ENCODE assay signal across 13 cellular contexts in genomic region chr9:33403941-33404781, GRCh38. TPM values are rescaled to one million over a fixed set of nuclear protein-coding genes. Genes with fewer than 3 reads are reported as not detected.
DNase-seq lines count a peak whose midpoint lies in the region; ATAC-seq and TF ChIP-seq lines count a peak whose summit lies in the region.
"Had no signal": no experiment of that assay in that cellular context is flagged by ENCODE, and none has a peak within 500 bp of the region (broad histone marks: within the 10 kb centered on the region; RNA-seq: fewer than 3 reads in every experiment).

No MANE protein-coding gene starts in this region.

- no peak for TF ChIP-seq EP300 in gastroesophageal sphincter (IDR thresholded peaks at IDR 0.05)

- DNase-seq in CD4-positive, alpha-beta T cell: no peak
- DNase-seq in NT2/D1 (ENCODE audit: low read depth, low spot score) (no peak), occipital lobe (lab: John Stamatoyannopoulos, UW) (no peak), tibial artery (no peak), amygdala (lab: John Stamatoyannopoulos, UW) (no peak)
- DNase-seq in naive thymus-derived CD4-positive, alpha-beta T cell: no peak
- no peak for DNase-seq in activated T-helper 2 cell treated with anti-CD3 and anti-CD28 coated beads, Interferon-gamma antibody, Interleukin-2, Interleukin-4, amounts not matched to agents 10 μg/mL and 5 μg/mL and 100 μg/mL, durations not matched to agents 14 hours and 24 hours and 36 hours (ENCODE audit: low spot score)

- no peak overlapping the region for H3K4me3 ChIP-seq in NT2/D1 (ENCODE audit: insufficient read length, low read depth)
- H3K4me3 ChIP-seq in gastroesophageal sphincter: no peak overlapping the region
- no peak overlapping the region for H3K4me3 ChIP-seq in naive thymus-derived CD4-positive, alpha-beta T cell (ENCODE audit: low read length)
- H3K4me3 ChIP-seq in tibial artery: no peak overlapping the region

- no peak for ATAC-seq in CD4-positive, alpha-beta T cell (ENCODE audit: poor library complexity)
- peak; percentile 16 for ATAC-seq in gastroesophageal sphincter
- ATAC-seq in naive thymus-derived CD4-positive, alpha-beta T cell: no peak

- TF ChIP-seq CTCF in CD4-positive, alpha-beta T cell (IDR thresholded peaks at IDR 0.05): no peak
- no peak for TF ChIP-seq CTCF in gastroesophageal sphincter (IDR thresholded peaks at IDR 0.05)
- no peak for TF ChIP-seq CTCF in tibial artery (IDR thresholded peaks at IDR 0.05)

- CTCF ChIA-PET in CD4-positive, alpha-beta T cell (lab: Charles Lee): interaction anchor here (0.9 to 3.4 kb wide), 10 partner anchors 10 to 113 kb away, joined by 3 to 36 read pairs (median 4); partner anchors contain the start of genes AQP3 and NOL6
- CTCF ChIA-PET in naive thymus-derived CD4-positive, alpha-beta T cell (lab: Charles Lee): interaction anchor here (0.6 to 4.9 kb wide), 11 partner anchors 11 to 917 kb away, joined by 3 to 75 read pairs (median 6); partner anchors contain the start of genes AQP3 and NOL6

- no peaks in the 10 kb centered on the region for H3K9me3 ChIP-seq in CD4-positive, alpha-beta T cell (ENCODE audit: control insufficient read depth, low read length)
- no peaks in the 10 kb centered on the region for H3K9me3 ChIP-seq in NT2/D1 (ENCODE audit: insufficient read depth, low read length)
- H3K9me3 ChIP-seq in gastroesophageal sphincter: no peaks in the 10 kb centered on the region
- no peaks in the 10 kb centered on the region for H3K9me3 ChIP-seq in naive thymus-derived CD4-positive, alpha-beta T cell (ENCODE audit: control insufficient read depth in 2 of 3, low read length in 3 of 3)
- no peaks in the 10 kb centered on the region for H3K9me3 ChIP-seq in tibial artery

- peaks cover 14% of the 10 kb centered on the region for H3K4me1 ChIP-seq in NT2/D1 (ENCODE audit: insufficient read depth, insufficient read length)
- peaks cover 0 to 21% (median 3%) of the 10 kb centered on the region in 3 donors for H3K4me1 ChIP-seq in gastroesophageal sphincter
- no peaks in the 10 kb centered on the region for H3K4me1 ChIP-seq in naive thymus-derived CD4-positive, alpha-beta T cell (ENCODE audit: control insufficient read depth in 2 of 2, insufficient read depth in 2 of 2, low read length in 2 of 2)
- H3K4me1 ChIP-seq in tibial artery: peaks cover 0 to 39% (median 16%) of the 10 kb centered on the region in 4 donors

- H3K4me3 Mint-ChIP-seq in CD4-positive, alpha-beta T cell: no peak overlapping the region
- H3K4me3 Mint-ChIP-seq in naive thymus-derived CD4-positive, alpha-beta T cell: no peak overlapping the region
- no peak overlapping the region for H3K4me3 Mint-ChIP-seq in activated T-helper 2 cell treated with anti-CD3 and anti-CD28 coated beads, Interferon-gamma antibody, Interleukin-2, Interleukin-4, amounts not matched to agents 10 μg/mL and 5 μg/mL and 100 μg/mL, durations not matched to agents 14 hours and 24 hours and 36 hours (ENCODE audit: low read depth)
- H3K4me3 Mint-ChIP-seq: effector memory CD8-positive, alpha-beta T cell had no signal

- intact Hi-C loops in CD4-positive, alpha-beta T cell (cut with DNase I, micrococcal nuclease): loop anchor here (1.0 to 5.0 kb wide), 5 partner anchors 11 to 218 kb away; no protein-coding TSS in a partner anchor
- intact Hi-C loops in naive thymus-derived CD4-positive, alpha-beta T cell (cut with micrococcal nuclease): loop anchor here (1.0 to 5.0 kb wide), 9 partner anchors 11 to 318 kb away; partner anchors contain the start of gene AQP3 (in 2 of the 2)
- intact Hi-C loops in tibial artery (cut with DNase I; ENCODE audit: low total_unique reads): no loop called here
- intact Hi-C loops in activated T-helper 2 cell treated with anti-CD3 and anti-CD28 coated beads, Interferon-gamma antibody, Interleukin-2, Interleukin-4, amounts not matched to agents 10 μg/mL and 5 μg/mL and 100 μg/mL, durations not matched to agents 14 hours and 24 hours and 36 hours (cut with micrococcal nuclease): loop anchor here (1.0 kb wide), 1 partner anchor 62 kb away; no protein-coding TSS in a partner anchor

- no peaks in the 10 kb centered on the region for H3K27me3 Mint-ChIP-seq in CD4-positive, alpha-beta T cell
- H3K27me3 Mint-ChIP-seq in naive thymus-derived CD4-positive, alpha-beta T cell: peaks cover 0 to 4% (median 0%) of the 10 kb centered on the region in 5 donors
- peaks cover 6% of the 10 kb centered on the region for H3K27me3 Mint-ChIP-seq in activated T-helper 2 cell treated with anti-CD3 and anti-CD28 coated beads, Interferon-gamma antibody, Interleukin-2, Interleukin-4, amounts not matched to agents 10 μg/mL and 5 μg/mL and 100 μg/mL, durations not matched to agents 14 hours and 24 hours and 36 hours (ENCODE audit: low read depth)
- H3K27me3 Mint-ChIP-seq: effector memory CD8-positive, alpha-beta T cell had no signal

- no peaks in the 10 kb centered on the region for H3K27me3 ChIP-seq in CD4-positive, alpha-beta T cell (ENCODE audit: control insufficient read depth, insufficient read depth, low read length)
- H3K27me3 ChIP-seq in NT2/D1 (ENCODE audit: insufficient read depth, insufficient read length): no peaks in the 10 kb centered on the region
- H3K27me3 ChIP-seq in gastroesophageal sphincter: no peaks in the 10 kb centered on the region
- no peaks in the 10 kb centered on the region for H3K27me3 ChIP-seq in naive thymus-derived CD4-positive, alpha-beta T cell (ENCODE audit: control insufficient read depth in 2 of 2, insufficient read depth in 2 of 2, low read length in 2 of 2)
- H3K27me3 ChIP-seq in tibial artery: no peaks in the 10 kb centered on the region

- H3K9ac ChIP-seq in NT2/D1 (ENCODE audit: insufficient read length, low read depth): peak overlapping the region; percentile 26

- no peaks in the 10 kb centered on the region for H3K9me3 Mint-ChIP-seq in CD4-positive, alpha-beta T cell
- H3K9me3 Mint-ChIP-seq in naive thymus-derived CD4-positive, alpha-beta T cell: no peaks in the 10 kb centered on the region
- H3K9me3 Mint-ChIP-seq in activated T-helper 2 cell treated with anti-CD3 and anti-CD28 coated beads, Interferon-gamma antibody, Interleukin-2, Interleukin-4, amounts not matched to agents 10 μg/mL and 5 μg/mL and 100 μg/mL, durations not matched to agents 14 hours and 24 hours and 36 hours: no peaks in the 10 kb centered on the region
- H3K9me3 Mint-ChIP-seq: effector memory CD8-positive, alpha-beta T cell had no signal

- H3K27ac Mint-ChIP-seq in CD4-positive, alpha-beta T cell: peak overlapping the region; percentile 45
- peak overlapping the region in 8 of 9 donors; percentile 12 to 82 (median 76) for H3K27ac Mint-ChIP-seq in naive thymus-derived CD4-positive, alpha-beta T cell
- H3K27ac Mint-ChIP-seq in activated T-helper 2 cell treated with anti-CD3 and anti-CD28 coated beads, Interferon-gamma antibody, Interleukin-2, Interleukin-4, amounts not matched to agents 10 μg/mL and 5 μg/mL and 100 μg/mL, durations not matched to agents 14 hours and 24 hours and 36 hours: no peak overlapping the region
- H3K27ac Mint-ChIP-seq: effector memory CD8-positive, alpha-beta T cell had no signal

- peaks cover 6% of the 10 kb centered on the region for H3K4me1 Mint-ChIP-seq in CD4-positive, alpha-beta T cell (ENCODE audit: low read depth)
- peaks cover 4 to 14% (median 10%) of the 10 kb centered on the region in 7 donors for H3K4me1 Mint-ChIP-seq in naive thymus-derived CD4-positive, alpha-beta T cell
- H3K4me1 Mint-ChIP-seq in activated T-helper 2 cell treated with anti-CD3 and anti-CD28 coated beads, Interferon-gamma antibody, Interleukin-2, Interleukin-4, amounts not matched to agents 10 μg/mL and 5 μg/mL and 100 μg/mL, durations not matched to agents 14 hours and 24 hours and 36 hours (ENCODE audit: low read depth): no peaks in the 10 kb centered on the region

- no peak for TF ChIP-seq POLR2A in gastroesophageal sphincter (IDR thresholded peaks at IDR 0.05)

- POLR2A ChIA-PET in CD4-positive, alpha-beta T cell (lab: Charles Lee): interaction anchor here (1.1 to 3.4 kb wide), 6 partner anchors 11 to 70 kb away, joined by 5 to 24 read pairs (median 6); partner anchors contain the start of genes AQP3 and NOL6
- POLR2A ChIA-PET in naive thymus-derived CD4-positive, alpha-beta T cell (lab: Charles Lee): interaction anchor here (0.8 to 3.8 kb wide), 16 partner anchors 8 to 70 kb away, joined by 3 to 40 read pairs (median 4); partner anchors contain the start of genes AQP3 and NOL6

- H3K36me3 Mint-ChIP-seq in CD4-positive, alpha-beta T cell (ENCODE audit: low read depth): no peaks in the 10 kb centered on the region
- H3K36me3 Mint-ChIP-seq in naive thymus-derived CD4-positive, alpha-beta T cell: no peaks in the 10 kb centered on the region
- H3K36me3 Mint-ChIP-seq in activated T-helper 2 cell treated with anti-CD3 and anti-CD28 coated beads, Interferon-gamma antibody, Interleukin-2, Interleukin-4, amounts not matched to agents 10 μg/mL and 5 μg/mL and 100 μg/mL, durations not matched to agents 14 hours and 24 hours and 36 hours (ENCODE audit: low read depth): no peaks in the 10 kb centered on the region

- whole genome bisulfite sequencing in gastroesophageal sphincter (ENCODE audit: low coverage in 1 of 2), 2 donors: 61 to 79% methylated on average over 3 to 9 of the region's 17 CpGs

- no peak overlapping the region for H3K27ac ChIP-seq in CD4-positive, alpha-beta T cell (ENCODE audit: low read depth, low read length)
- peak overlapping the region in 1 of 4 donors; percentile 50 for H3K27ac ChIP-seq in gastroesophageal sphincter
- no peak overlapping the region for H3K27ac ChIP-seq in naive thymus-derived CD4-positive, alpha-beta T cell (ENCODE audit: low read depth, low read length)
- H3K27ac ChIP-seq in tibial artery: no peak overlapping the region
- H3K27ac ChIP-seq: HL-60 had no signal

- H3K36me3 ChIP-seq in NT2/D1 (ENCODE audit: insufficient read depth, insufficient read length, low read length) (no peaks in the 10 kb centered on the region), gastroesophageal sphincter (no peaks in the 10 kb centered on the region), tibial artery (no peaks in the 10 kb centered on the region)
- H3K36me3 ChIP-seq in naive thymus-derived CD4-positive, alpha-beta T cell (ENCODE audit: control insufficient read depth in 2 of 3, insufficient read depth in 3 of 3, low read length in 3 of 3): no peaks in the 10 kb centered on the region

RNA-seq across cellular contexts. Expression of gene AQP7, which starts 1.8 kb away (rescaled TPM):
- under 1 TPM; 0.25 to 0.27 TPM for total RNA-seq in CD4-positive, alpha-beta T cell
- total RNA-seq in gastroesophageal sphincter: 1 to 10 TPM; 1.2 to 2.0 (median 1.6) TPM
- 1 to 10 TPM in 3 of 5 experiments, under 1 TPM in 2; 0.32 to 1.9 (median 1.1) TPM for total RNA-seq in naive thymus-derived CD4-positive, alpha-beta T cell
- polyA plus RNA-seq in naive thymus-derived CD4-positive, alpha-beta T cell: under 1 TPM in 1 of 2 donors, not detected in 1; 0.53 TPM
- total RNA-seq in occipital lobe: not detected
- total RNA-seq in activated T-helper 2 cell treated with anti-CD3 and anti-CD28 coated beads, Interferon-gamma antibody, Interleukin-2, Interleukin-4, amounts not matched to agents 10 μg/mL and 5 μg/mL and 100 μg/mL, durations not matched to agents 14 hours and 24 hours and 36 hours: not detected in 2 replicates
- total RNA-seq: H4, PC-3, temporal lobe had no signal

RNA-seq across cellular contexts. Expression of gene AQP3, which starts 43.2 kb away (rescaled TPM):
- total RNA-seq in CD4-positive, alpha-beta T cell: 100 to 1,000 TPM in 1 of 2 experiments, 10 to 100 TPM in 1; 99.8 to 106 TPM
- total RNA-seq in gastroesophageal sphincter (100 to 1,000 TPM in 1 of 4 donors, 10 to 100 TPM in 2, 1 to 10 TPM in 1; 3.9 to 100 (median 15.5) TPM), occipital lobe (not detected)
- 100 to 1,000 TPM in 3 of 5 experiments, 10 to 100 TPM in 2; 53.3 to 173 (median 110) TPM for total RNA-seq in naive thymus-derived CD4-positive, alpha-beta T cell
- polyA plus RNA-seq in naive thymus-derived CD4-positive, alpha-beta T cell: 100 to 1,000 TPM; 178 to 252 TPM
- total RNA-seq in activated T-helper 2 cell treated with anti-CD3 and anti-CD28 coated beads, Interferon-gamma antibody, Interleukin-2, Interleukin-4, amounts not matched to agents 10 μg/mL and 5 μg/mL and 100 μg/mL, durations not matched to agents 14 hours and 24 hours and 36 hours: 2.1 TPM in 2 replicates
